ENCODE assay signal across 12 cellular contexts in the genomic region with DNA sequence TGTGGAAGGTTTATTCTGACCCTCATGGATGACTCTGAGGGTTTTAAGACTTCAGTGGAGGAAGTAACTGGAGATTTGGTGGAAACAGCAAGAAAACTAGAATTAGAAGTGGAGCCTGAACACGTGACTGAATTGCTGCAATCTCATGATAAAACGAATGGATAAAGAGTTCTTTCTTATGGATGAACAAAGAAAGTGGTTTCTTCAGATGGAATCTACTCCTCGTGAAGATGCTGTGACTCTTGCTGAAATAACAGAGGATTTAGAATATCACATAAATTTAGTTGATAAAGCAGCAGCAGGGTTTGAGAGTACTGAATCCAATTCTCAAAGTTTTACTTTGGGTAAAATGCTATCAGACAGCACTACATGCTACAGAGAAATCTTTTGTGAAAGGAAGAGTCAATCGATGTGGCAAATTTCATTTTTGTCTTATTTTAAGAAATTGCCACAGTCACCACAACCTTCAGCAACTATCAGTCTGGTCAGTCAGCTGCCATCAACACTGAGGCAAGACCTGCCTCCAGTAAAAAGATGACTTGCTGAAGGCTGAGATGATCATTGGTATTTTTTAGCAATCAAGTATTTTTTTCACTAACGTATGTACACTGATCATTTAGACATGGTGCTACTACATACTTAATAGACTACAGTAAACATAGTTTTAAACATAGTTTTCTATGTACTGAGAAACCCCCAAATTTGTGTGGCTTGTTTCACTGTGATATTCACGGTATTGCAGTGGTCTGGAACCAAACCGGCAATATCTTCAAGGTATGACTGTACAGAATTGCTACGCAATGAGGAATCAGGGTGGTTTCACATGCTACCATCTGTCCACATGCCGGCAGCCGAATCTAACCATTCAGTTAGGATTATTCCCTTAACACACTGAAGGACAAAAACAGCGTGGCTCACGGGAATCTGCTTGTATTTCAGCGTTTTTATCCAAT.
DNase-seq lines count a peak whose midpoint lies in the region; ATAC-seq lines count a peak whose summit lies in the region.
"Had no signal": no experiment of that assay in that cellular context is flagged by ENCODE, and none has a peak within 500 bp of the region (broad histone marks: within the 10 kb centered on the region; RNA-seq: fewer than 3 reads in every experiment).

No MANE protein-coding gene starts in this region.

- H4K12ac ChIP-seq in trophoblast cell (ENCODE audit: low read depth, low read length): no peak overlapping the region

- no peak overlapping the region for H3K18ac ChIP-seq in trophoblast cell (ENCODE audit: low read length)

- H3K4ac ChIP-seq in trophoblast cell (ENCODE audit: low read depth, low read length): no peak overlapping the region

- H3K4me3 ChIP-seq in trophoblast cell (ENCODE audit: low read depth, low read length): no peak overlapping the region
- H3K4me3 ChIP-seq: body of pancreas had no signal

- H3K79me1 ChIP-seq in trophoblast cell (ENCODE audit: low read length): no peaks in the 10 kb centered on the region

- peak; percentile 92 for ATAC-seq in GM18517 (IDR thresholded peaks at IDR 0.05; ENCODE audit: unreplicated experiment)
- ATAC-seq in GM21390 (IDR thresholded peaks at IDR 0.05; ENCODE audit: unreplicated experiment): peak; percentile 91
- peak; percentile 89 for ATAC-seq in HG03060 (IDR thresholded peaks at IDR 0.05; ENCODE audit: low read depth, unreplicated experiment)
- ATAC-seq: body of pancreas had no signal

- H2BK5ac ChIP-seq in trophoblast cell (ENCODE audit: low read depth, low read length, poor library complexity): no peak overlapping the region

- H2BK120ac ChIP-seq in trophoblast cell (ENCODE audit: insufficient read depth, low read length, poor library complexity): no peak overlapping the region

- H3K4me2 ChIP-seq in trophoblast cell (ENCODE audit: low read length): no peak overlapping the region

- H3K79me2 ChIP-seq in trophoblast cell (ENCODE audit: control insufficient read depth, insufficient read depth, low read length, poor library complexity): no peaks in the 10 kb centered on the region

- no peak overlapping the region for H3K23ac ChIP-seq in trophoblast cell (ENCODE audit: low read length)

- H4K91ac ChIP-seq in trophoblast cell (ENCODE audit: low read depth, low read length): no peak overlapping the region

- H2AFZ ChIP-seq in trophoblast cell (ENCODE audit: insufficient read depth, low read length, poor library complexity): no peak overlapping the region

- H2BK12ac ChIP-seq in trophoblast cell (ENCODE audit: low read length): no peak overlapping the region

- peak; percentile 36 for DNase-seq in RPMI7951 (ENCODE audit: low read depth)
- no peak for DNase-seq in DMS 273 treated with DMSO at 0.1 percent for 48 hours (lab: John Stamatoyannopoulos, UW)
- DNase-seq in NCI-H524 treated with DMSO at 0.1 percent for 48 hours (lab: John Stamatoyannopoulos, UW): no peak
- no peak for DNase-seq in T-helper 9 cell
- no peak for DNase-seq in trophoblast cell
- DNase-seq: activated CD8-positive, alpha-beta memory T cell treated with anti-CD3 and anti-CD28 coated beads, Interleukin-2, amount 50 U/mL, for 48 hours; body of pancreas; NCI-H446 treated with DMSO at 0.1 percent for 48 hours; stimulated activated naive CD4-positive, alpha-beta T cell had no signal

- no peaks in the 10 kb centered on the region for H3K27me3 ChIP-seq in trophoblast cell (ENCODE audit: insufficient read depth, low read length)
- H3K27me3 ChIP-seq: body of pancreas had no signal

- H3K36me3 ChIP-seq in trophoblast cell (ENCODE audit: control insufficient read depth in 1 of 2, insufficient read depth in 2 of 2, low read length in 2 of 2): no peaks in the 10 kb centered on the region

- H3K9me3 ChIP-seq in trophoblast cell (ENCODE audit: insufficient read depth, low read depth, low read length): no peaks in the 10 kb centered on the region
- H3K9me3 ChIP-seq: body of pancreas had no signal

- H3K27ac ChIP-seq in trophoblast cell (ENCODE audit: low read depth, low read length): no peak overlapping the region
- H3K27ac ChIP-seq: body of pancreas had no signal

- no peak overlapping the region for H2AK5ac ChIP-seq in trophoblast cell (ENCODE audit: low read length)

- H4K8ac ChIP-seq in trophoblast cell (ENCODE audit: low read depth, low read length): no peak overlapping the region

- H3K9ac ChIP-seq in trophoblast cell (ENCODE audit: low read length): no peak overlapping the region

- no CpG with 5 or more reads among the region's 13 CpGs for WGBS in trophoblast cell (ENCODE audit: extremely low coverage, insufficient coverage, insufficient read length)

- H3K4me1 ChIP-seq in trophoblast cell (ENCODE audit: control insufficient read depth in 1 of 2, insufficient read depth in 2 of 2, low read length in 2 of 2): no peaks in the 10 kb centered on the region
- H3K4me1 ChIP-seq: body of pancreas had no signal

- no peak overlapping the region for H3K14ac ChIP-seq in trophoblast cell (ENCODE audit: low read length)
